In genomic region chr1:9842781-9843575, GRCh38 we compare ENCODE assay signal across 10 cellular contexts. TPM values are rescaled to one million over a fixed set of nuclear protein-coding genes. Genes with fewer than 3 reads are reported as not detected.
A peak's percentile ranks its signal among the peaks of the same experiment; 100 is the strongest.
DNase-seq lines count a peak whose midpoint lies in the region; ATAC-seq and TF ChIP-seq lines count a peak whose summit lies in the region.
"Had no signal": no experiment of that assay in that cellular context is flagged by ENCODE, and none has a peak within 500 bp of the region (broad histone marks: within the 10 kb centered on the region; RNA-seq: fewer than 3 reads in every experiment).

No MANE protein-coding gene starts in this region.

- no peaks in the 10 kb centered on the region; a peak in 1 of 4 replicates for H3K4me1 ChIP-seq in HCT116 (ENCODE audit: control insufficient read depth in 1 of 2, insufficient read depth in 2 of 2, low read length in 2 of 2)
- H3K4me1 ChIP-seq in osteoblast (ENCODE audit: insufficient read depth, low read length), result peaks cover 5% of the 10 kb centered on the region
- H3K4me1 ChIP-seq: parathyroid adenoma had no signal

- H3K36me3 ChIP-seq in HCT116 (ENCODE audit: control insufficient read depth in 1 of 2, insufficient read depth in 2 of 2, low read length in 2 of 2) (no peaks in the 10 kb centered on the region), osteoblast (ENCODE audit: insufficient read depth, low read length) (no peaks in the 10 kb centered on the region)

- POLR2A ChIA-PET in HCT116 (lab: Charles Lee), result interaction anchor here (1.4 kb wide), 1 partner anchor 11 kb away, joined by 4 read pairs; no protein-coding TSS in a partner anchor

- in situ Hi-C loops in GM13977 (cut with MboI; ENCODE audit: low pct_unique_long_range_greater_than_20kb, low sequenced_read_pairs, unreplicated experiment), result no loop called here

- no peak for ATAC-seq in HCT116
- no peak for ATAC-seq in HG02610 (IDR thresholded peaks at IDR 0.05; ENCODE audit: unreplicated experiment)

- no peaks in the 10 kb centered on the region for H3K79me2 ChIP-seq in HCT116 (ENCODE audit: insufficient read depth, low read length)
- no peaks in the 10 kb centered on the region for H3K79me2 ChIP-seq in osteoblast (ENCODE audit: insufficient read depth, low read length)
- H3K79me2 ChIP-seq: parathyroid adenoma had no signal

- no peak for DNase-seq in HCT116 (ENCODE audit: low read depth, low spot score)
- DNase-seq in NCI-H446 treated with DMSO at 0.1 percent for 48 hours (lab: John Stamatoyannopoulos, UW), result peak; percentile 97
- peak in 3 of 10 donors; percentile 51 to 88 (median 59) for DNase-seq in dorsolateral prefrontal cortex
- peak; percentile 44 for DNase-seq in osteoblast (ENCODE audit: insufficient read length, low spot score, missing footprints)
- no peak for DNase-seq in NCI-H1436 treated with DMSO at 0.1 percent for 48 hours (lab: John Stamatoyannopoulos, UW)
- DNase-seq in MV-4-11 (lab: John Stamatoyannopoulos, UW), result no peak
- no peak for DNase-seq in GM13977 (ENCODE audit: low spot score)

- no peak overlapping the region for H3K4me2 ChIP-seq in HCT116 (ENCODE audit: low read length)
- no peak overlapping the region for H3K4me2 ChIP-seq in osteoblast (ENCODE audit: insufficient read depth, low read length)
- H3K4me2 ChIP-seq: KMS-11 had no signal

- no peaks in the 10 kb centered on the region for H3K9me2 ChIP-seq in HCT116 (ENCODE audit: insufficient read depth)

- no peak for TF ChIP-seq RAD21 in HCT116 (IDR thresholded peaks at IDR 0.05; ENCODE audit: low read depth)

- CTCF ChIA-PET in HCT116 (lab: Charles Lee), result no interaction called here

- no TSS peak for BruUV-seq in HCT116 (replicated peaks; lab: Mats Ljungman, UMichigan)

- intact Hi-C loops in HCT116 (cut with micrococcal nuclease), result no loop called here
- intact Hi-C loops in dorsolateral prefrontal cortex (cut with DNase I), result no loop called here

- peak overlapping the region; percentile 12; the same call in 1 of the 2 replicates for H3K27ac ChIP-seq in HCT116 (ENCODE audit: low read depth, low read length)
- H3K27ac ChIP-seq in dorsolateral prefrontal cortex, result peak overlapping the region in 58 of 59 donors; percentile 60 to 99 (median 92)
- H3K27ac ChIP-seq in osteoblast (ENCODE audit: low read depth, low read length), result no peak overlapping the region
- H3K27ac ChIP-seq: KMS-11, parathyroid adenoma had no signal

- TF ChIP-seq CTCF in HCT116 (IDR thresholded peaks at IDR 0.05 in 2 of 3, conservative IDR thresholded peaks at IDR 0.05 in 1 of 3; ENCODE audit: borderline replicate concordance in 1 of 3, insufficient read depth in 1 of 3, low read depth in 2 of 3, low read length in 2 of 3) (no peak), dorsolateral prefrontal cortex (IDR thresholded peaks at IDR 0.05 in 54 of 56, conservative IDR thresholded peaks at IDR 0.05 in 2 of 56; ENCODE audit: low read depth in 1 of 56, partially characterized antibody in 56 of 56) (no peak), osteoblast (IDR thresholded peaks at IDR 0.05; ENCODE audit: extremely low read depth, low read depth, low read length) (no peak), GM13977 (IDR thresholded peaks at IDR 0.05; ENCODE audit: extremely low read depth, insufficient read depth, missing control alignments) (no peak)

- RAD21 ChIA-PET in HCT116 (lab: Charles Lee; ENCODE audit: low non-redundant PET in 1 of 2, low total read pairs in 2 of 2, uncharacterized antibody in 2 of 2, unreplicated experiment in 2 of 2), result no interaction called here

- H3K4me3 ChIP-seq in HCT116 (replicated peaks in 1 of 2; ENCODE audit: low read depth in 1 of 2, low read length in 2 of 2), result no peak overlapping the region
- H3K4me3 ChIP-seq in dorsolateral prefrontal cortex, result no peak overlapping the region
- no peak overlapping the region for H3K4me3 ChIP-seq in osteoblast (ENCODE audit: insufficient read depth, low read length)

- TF ChIP-seq POLR2A in HCT116 (IDR thresholded peaks at IDR 0.05; ENCODE audit: borderline replicate concordance, extremely low read depth, insufficient read depth, insufficient read length), result no peak

- H4K20me1 ChIP-seq in HCT116 (ENCODE audit: insufficient read depth) (no peaks in the 10 kb centered on the region), osteoblast (ENCODE audit: insufficient read depth, low read length) (no peaks in the 10 kb centered on the region)

- H3K27me3 ChIP-seq in HCT116 (ENCODE audit: insufficient read depth, low read length) (no peaks in the 10 kb centered on the region), dorsolateral prefrontal cortex (no peaks in the 10 kb centered on the region), osteoblast (ENCODE audit: insufficient read depth, low read length) (no peaks in the 10 kb centered on the region)

- H2AFZ ChIP-seq in HCT116 (ENCODE audit: low read depth, low read length, poor library complexity, severe bottlenecking) (no peak overlapping the region), osteoblast (ENCODE audit: low read length) (no peak overlapping the region)
- H2AFZ ChIP-seq: parathyroid adenoma had no signal

- H3K9ac ChIP-seq in HCT116 (ENCODE audit: low read length), result no peak overlapping the region
- H3K9ac ChIP-seq: KMS-11, parathyroid adenoma had no signal

- no peaks in the 10 kb centered on the region; a peak in 1 of 4 replicates for H3K9me3 ChIP-seq in HCT116 (ENCODE audit: control insufficient read depth in 1 of 2, insufficient read depth in 1 of 2, low read depth in 1 of 2, low read length in 2 of 2)
- H3K9me3 ChIP-seq in osteoblast (ENCODE audit: low read depth, low read length), result no peaks in the 10 kb centered on the region

TF ChIP-seq in HCT116, 20 proteins besides CTCF, POLR2A, EP300 and RAD21 (continues in another document):
- TF ChIP-seq CEBPB (IDR thresholded peaks at IDR 0.05; ENCODE audit: low read depth) (no peak), FOSL1 (IDR thresholded peaks at IDR 0.05; ENCODE audit: low read depth) (no peak), ATF3 (IDR thresholded peaks at IDR 0.05) (no peak), POLR2AphosphoS5 (IDR thresholded peaks at IDR 0.05; ENCODE audit: low read depth, low read length) (no peak), ZBTB33 (IDR thresholded peaks at IDR 0.05; ENCODE audit: extremely low read depth, insufficient replicate concordance, low read length) (no peak), EZH2 (IDR thresholded peaks at IDR 0.05) (no peak), REST (IDR thresholded peaks at IDR 0.05; ENCODE audit: low read depth) (no peak), CBX3 (IDR thresholded peaks at IDR 0.05; ENCODE audit: low read depth) (no peak), JUND (IDR thresholded peaks at IDR 0.05) (no peak), TCF7L2 (IDR thresholded peaks at IDR 0.05; ENCODE audit: borderline replicate concordance, extremely low read depth, insufficient read depth, insufficient read length) (no peak), SRF (IDR thresholded peaks at IDR 0.05; ENCODE audit: low read depth) (no peak), YY1 (IDR thresholded peaks at IDR 0.05; ENCODE audit: extremely low read depth, insufficient replicate concordance, low read depth, low read length) (no peak), MAX (IDR thresholded peaks at IDR 0.05) (no peak), SP1 (IDR thresholded peaks at IDR 0.05; ENCODE audit: low read depth) (no peak)

RNA-seq across cellular contexts. Expression of gene CLSTN1, which starts 19.2 kb away (rescaled TPM):
- 113 TPM for total RNA-seq in HCT116 (2021; ENCODE audit: unreplicated experiment)
- 128 TPM in 2 replicates for polyA plus RNA-seq in HCT116 (2012)
- 100 to 1,000 TPM; 260 to 770 (median 557) TPM for total RNA-seq in dorsolateral prefrontal cortex
- 110 and 140 TPM in 2 replicates for total RNA-seq in osteoblast

Comparison
In these comparisons a context has a peak if more than half of its experiments do, and no peak if none do; other contexts are left out.
1. DNase-seq: peak in NCI-H446 treated with DMSO at 0.1 percent for 48 hours (single experiment) and osteoblast (single experiment); none in HCT116 (single experiment), NCI-H1436 treated with DMSO at 0.1 percent for 48 hours (single experiment), MV-4-11 (single experiment) and GM13977 (single experiment).